17 cellular contexts compared by ENCODE assay signal in genomic region chr7:36372156-36372555, GRCh38. TPM values are rescaled to one million over a fixed set of nuclear protein-coding genes. Genes with fewer than 3 reads are reported as not detected.
DNase-seq lines count a peak whose midpoint lies in the region; TF ChIP-seq lines count a peak whose summit lies in the region.
"Had no signal": no experiment of that assay in that cellular context is flagged by ENCODE, and none has a peak within 500 bp of the region (broad histone marks: within the 10 kb centered on the region; RNA-seq: fewer than 3 reads in every experiment).

No MANE protein-coding gene starts in this region.

- H3K4me3 ChIP-seq in BE2C (ENCODE audit: low read depth, low read length) (no peak overlapping the region), H7 (ENCODE audit: insufficient read depth, low read depth, low read length) (no peak overlapping the region)
- H3K4me3 ChIP-seq: GM23338, K562, SJCRH30 had no signal

- no peaks in the 10 kb centered on the region for H3K9me3 ChIP-seq in BE2C
- H3K9me3 ChIP-seq: SJCRH30 had no signal

- H3K9me3 Mint-ChIP-seq in HFFc6: no peaks in the 10 kb centered on the region
- H3K9me3 Mint-ChIP-seq in mesothelial cell of epicardium: peaks cover 6% of the 10 kb centered on the region
- H3K9me3 Mint-ChIP-seq: GM23338 had no signal

- no peak for TF ChIP-seq CTCF in BE2C (IDR thresholded peaks at IDR 0.05; ENCODE audit: low read depth, low read length)
- no peak for TF ChIP-seq CTCF in HFFc6 (IDR thresholded peaks at IDR 0.05)
- TF ChIP-seq CTCF in mesothelial cell of epicardium (IDR thresholded peaks at IDR 0.05; ENCODE audit: unreplicated experiment): no peak

- peaks cover 4% of the 10 kb centered on the region; the same call in 1 of the 2 replicates for H3K4me1 ChIP-seq in BE2C
- H3K4me1 ChIP-seq: SJCRH30 had no signal

- H3K4me1 Mint-ChIP-seq in HFFc6 (ENCODE audit: low read depth) (peaks cover 23% of the 10 kb centered on the region), mesothelial cell of epicardium (peaks cover 6% of the 10 kb centered on the region)
- H3K4me1 Mint-ChIP-seq: GM23338 had no signal

- peaks cover 8% of the 10 kb centered on the region for H3K27me3 Mint-ChIP-seq in HFFc6 (ENCODE audit: insufficient read depth)
- H3K27me3 Mint-ChIP-seq in mesothelial cell of epicardium (ENCODE audit: low read depth): peaks cover 23% of the 10 kb centered on the region

- DNase-seq in BE2C: peak; percentile 35
- peak; percentile 73 for DNase-seq in HFFc6
- peak; percentile 73 for DNase-seq in RPMI7951 (ENCODE audit: low read depth)
- DNase-seq in dedifferentiated amniotic fluid mesenchymal stem cell (ENCODE audit: extremely low spot score): peak; percentile 68
- DNase-seq in activated CD4-positive, CD25-positive, alpha-beta regulatory T cell (lab: John Stamatoyannopoulos, UW): no peak
- DNase-seq in H7: no peak
- no peak for DNase-seq in mesothelial cell of epicardium (ENCODE audit: low spot score in 2 of 2, unreplicated experiment in 2 of 2)
- DNase-seq in NCI-H510A treated with DMSO at 0.1 percent for 48 hours (lab: John Stamatoyannopoulos, UW): no peak
- DNase-seq: 8988T, Calu3, NCI-H1092, NCI-H1694, NCI-H2107, NCI-H82, SJCRH30 had no signal

- H3K36me3 Mint-ChIP-seq in HFFc6 (ENCODE audit: low read depth): no peaks in the 10 kb centered on the region
- no peaks in the 10 kb centered on the region for H3K36me3 Mint-ChIP-seq in mesothelial cell of epicardium

- H3K27me3 ChIP-seq in BE2C (no peaks in the 10 kb centered on the region), H7 (ENCODE audit: control insufficient read depth, insufficient read depth, low read length) (peaks cover 18% of the 10 kb centered on the region)
- H3K27me3 ChIP-seq: SJCRH30 had no signal

- no peaks in the 10 kb centered on the region for H3K36me3 ChIP-seq in BE2C
- no peaks in the 10 kb centered on the region for H3K36me3 ChIP-seq in H7 (replicated peaks; ENCODE audit: control insufficient read depth, insufficient read depth, low read length)
- H3K36me3 ChIP-seq: SJCRH30 had no signal

- H3K4me3 Mint-ChIP-seq in HFFc6 (peak overlapping the region; percentile 65), mesothelial cell of epicardium (no peak overlapping the region)
- H3K4me3 Mint-ChIP-seq: GM23338 had no signal

- H3K27ac Mint-ChIP-seq in HFFc6: peak overlapping the region; percentile 40; the same call in 1 of the 2 replicates
- H3K27ac Mint-ChIP-seq in mesothelial cell of epicardium: no peak overlapping the region
- H3K27ac Mint-ChIP-seq: GM23338 had no signal

RNA-seq across cellular contexts. Expression of gene ANLN, which starts 17.5 kb away (rescaled TPM):
- polyA plus RNA-seq in BE2C (2012; ENCODE audit: insufficient read depth, insufficient read length, low read depth): 5.6 TPM
- 100 to 1,000 TPM; 109 to 291 (median 233) TPM for total RNA-seq in HFFc6 (2021; fragmentation: NEBNext Ultra II Directional; extraction: Animal tissue kit (Norgen Biotek cat#: 25700))
- total RNA-seq in RPMI7951 (2014; rRNA removed; shearing (Covaris generic)): 435 and 537 TPM in 2 replicates
- 97.8 and 104 TPM in 2 replicates for total RNA-seq in H7 (2014; rRNA removed; shearing (Covaris generic))
- 30.0 to 31.2 TPM (median 30.5 TPM) in 3 replicates for total RNA-seq in mesothelial cell of epicardium

Comparison
In these comparisons a context has a peak if more than half of its experiments do, and no peak if none do; other contexts are left out.
1. DNase-seq: peak in BE2C (single experiment), HFFc6 (single experiment), RPMI7951 (single experiment) and dedifferentiated amniotic fluid mesenchymal stem cell (single experiment); none in activated CD4-positive, CD25-positive, alpha-beta regulatory T cell (0 of 4), H7 (single experiment), mesothelial cell of epicardium (0 of 2) and NCI-H510A treated with DMSO at 0.1 percent for 48 hours (single experiment).